In the genomic region with DNA sequence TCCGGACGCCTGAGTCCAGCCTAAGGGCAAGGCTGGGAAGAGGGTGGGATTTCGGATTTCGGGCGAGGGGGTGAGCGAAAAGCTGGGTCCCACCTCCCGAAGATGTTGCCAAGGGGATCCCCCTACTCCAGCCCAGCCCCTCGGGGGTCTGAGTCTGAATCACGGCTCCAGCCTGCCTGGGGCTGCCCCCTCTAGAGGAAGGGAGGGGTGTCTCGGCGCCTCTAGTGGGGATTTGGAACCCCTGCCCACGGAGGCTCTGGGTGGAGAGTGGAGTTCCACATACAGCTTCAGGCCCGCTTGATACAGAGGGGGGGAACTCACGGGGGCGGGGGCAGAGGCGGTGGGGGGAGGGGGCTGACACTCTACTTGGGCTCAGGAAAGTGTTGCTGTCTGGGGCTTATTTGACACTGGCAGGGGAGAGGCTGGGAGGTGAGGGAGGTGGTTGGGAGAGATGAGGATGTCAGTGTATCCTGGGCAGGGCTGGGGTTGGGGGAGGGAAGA, we compare ENCODE assay signal across 8 cellular contexts. TPM values are rescaled to one million over a fixed set of nuclear protein-coding genes. Genes with fewer than 3 reads are reported as not detected.
DNase-seq lines count a peak whose midpoint lies in the region; ATAC-seq and TF ChIP-seq lines count a peak whose summit lies in the region.

No MANE protein-coding gene starts in this region.

- 3 to 12% (median 4%) methylated on average over 6 to 16 of the region's 16 CpGs for WGBS in heart left ventricle, 4 donors
- 0 to 1% (median 0%) methylated on average over 9 to 16 of the region's 16 CpGs for WGBS in ovary, 3 donors

- TF ChIP-seq POLR2A in heart left ventricle (IDR thresholded peaks at IDR 0.05), result no peak
- no peak for TF ChIP-seq POLR2A in ovary (IDR thresholded peaks at IDR 0.05)

- H3K36me3 Mint-ChIP-seq in CD14-positive monocyte, result peaks cover 0 to 4% of the 10 kb centered on the region in 2 donors
- H3K36me3 Mint-ChIP-seq in activated naive CD4-positive, alpha-beta T cell treated with anti-CD3 and anti-CD28 coated beads, Interleukin-2, amount 50 U/mL, for 72 hours, result no peaks in the 10 kb centered on the region

- intact Hi-C loops in CD14-positive monocyte (cut with micrococcal nuclease), result loop anchor here in 1 of 2 donors (10.0 kb wide), 1 partner anchor 131 kb away; a partner anchor contains a TSS
- intact Hi-C loops in heart left ventricle (cut with DNase I), result loop anchor here in 7 of 10 donors (2.0 to 10.0 kb wide), 7 partner anchors 33 to 131 kb away; a partner anchor contains a TSS
- intact Hi-C loops in ovary (cut with DNase I), result loop anchor here in 1 of 4 donors (5.0 to 10.0 kb wide), 3 partner anchors 93 to 1861 kb away; no protein-coding TSS in a partner anchor

- DNase-seq in CD14-positive monocyte (ENCODE audit: low spot score) (no peak), SK-N-MC (ENCODE audit: low read depth, low spot score) (no peak), heart left ventricle (peak in 2 of 5 donors; percentile 28 to 40), ovary (peak; percentile 59 to 68 (median 63)), A172 (ENCODE audit: low spot score) (no peak)
- no peak for DNase-seq in activated naive CD4-positive, alpha-beta T cell treated with anti-CD3 and anti-CD28 coated beads, Interleukin-2, amount 50 U/mL, for 72 hours (ENCODE audit: low spot score in 2 of 2)

- peak overlapping the region; percentile 70 to 71 for H3K4me3 Mint-ChIP-seq in CD14-positive monocyte

- H3K27me3 Mint-ChIP-seq in CD14-positive monocyte (ENCODE audit: low read depth in 3 of 3), result peaks cover 42 to 69% (median 51%) of the 10 kb centered on the region in 3 donors

- H3K9me3 ChIP-seq in SK-N-MC (ENCODE audit: low read depth, low read length), result no peaks in the 10 kb centered on the region
- no peaks in the 10 kb centered on the region for H3K9me3 ChIP-seq in heart left ventricle
- H3K9me3 ChIP-seq in ovary, result no peaks in the 10 kb centered on the region

- peaks cover 0 to 16% (median 0%) of the 10 kb centered on the region in 9 donors for H3K27me3 ChIP-seq in heart left ventricle
- H3K27me3 ChIP-seq in ovary, result no peaks in the 10 kb centered on the region

- TF ChIP-seq CTCF in CD14-positive monocyte (IDR thresholded peaks at IDR 0.05) (no peak), heart left ventricle (IDR thresholded peaks at IDR 0.05) (peak in 6 of 12 donors; percentile 7 to 29 (median 17)), ovary (IDR thresholded peaks at IDR 0.05) (no peak)

- ATAC-seq in heart left ventricle (peak in 2 of 4 donors; percentile 21 to 37), HG02798 (IDR thresholded peaks at IDR 0.05; ENCODE audit: poor library complexity, unreplicated experiment) (no peak), HG03108 (IDR thresholded peaks at IDR 0.05; ENCODE audit: unreplicated experiment) (no peak)
- no peak for ATAC-seq in activated naive CD4-positive, alpha-beta T cell treated with anti-CD3 and anti-CD28 coated beads, Interleukin-2, amount 50 U/mL, for 72 hours

- peaks cover 0 to 10% (median 2%) of the 10 kb centered on the region in 7 donors for H3K9me3 Mint-ChIP-seq in CD14-positive monocyte
- H3K9me3 Mint-ChIP-seq in activated naive CD4-positive, alpha-beta T cell treated with anti-CD3 and anti-CD28 coated beads, Interleukin-2, amount 50 U/mL, for 72 hours, result no peaks in the 10 kb centered on the region

- H3K36me3 ChIP-seq in SK-N-MC (ENCODE audit: insufficient read depth, low read length), result no peaks in the 10 kb centered on the region
- no peaks in the 10 kb centered on the region for H3K36me3 ChIP-seq in heart left ventricle
- no peaks in the 10 kb centered on the region for H3K36me3 ChIP-seq in ovary

- H3K9ac ChIP-seq in SK-N-MC (ENCODE audit: insufficient read length), result peak overlapping the region; percentile 96

- no peak overlapping the region for H3K27ac Mint-ChIP-seq in CD14-positive monocyte
- H3K27ac Mint-ChIP-seq in activated naive CD4-positive, alpha-beta T cell treated with anti-CD3 and anti-CD28 coated beads, Interleukin-2, amount 50 U/mL, for 72 hours, result no peak overlapping the region

- peaks cover 16% of the 10 kb centered on the region for H3K4me1 Mint-ChIP-seq in CD14-positive monocyte

- H3K4me3 ChIP-seq in SK-N-MC (peak overlapping the region; percentile 94), heart left ventricle (peak overlapping the region; percentile 32 to 98 (median 84)), ovary (peak overlapping the region; percentile 97)

- no peak for TF ChIP-seq EP300 in ovary (IDR thresholded peaks at IDR 0.05)

- H3K27ac ChIP-seq in SK-N-MC (no peak overlapping the region), heart left ventricle (peak overlapping the region; percentile 66 to 95 (median 88)), ovary (peak overlapping the region; percentile 95 to 97)

- peaks cover 0 to 42% (median 12%) of the 10 kb centered on the region in 12 donors for H3K4me1 ChIP-seq in heart left ventricle
- H3K4me1 ChIP-seq in ovary (ENCODE audit: insufficient read depth), result peaks cover 24% of the 10 kb centered on the region

RNA-seq across cellular contexts. Expression of gene KIRREL1, which starts 0.7 kb away (rescaled TPM):
- not detected for polyA plus RNA-seq in CD14-positive monocyte
- 10 to 100 TPM in 4 of 9 donors, 1 to 10 TPM in 5; 6.1 to 22.7 (median 8.2) TPM for total RNA-seq in heart left ventricle
- polyA plus RNA-seq in heart left ventricle, result 1 to 10 TPM; 3.2 to 8.4 TPM
- total RNA-seq in ovary, result 10 to 100 TPM; 29.9 to 90.0 (median 71.2) TPM
- polyA plus RNA-seq in ovary, result 10 to 100 TPM; 36.1 to 45.5 TPM
- total RNA-seq in activated naive CD4-positive, alpha-beta T cell treated with anti-CD3 and anti-CD28 coated beads, Interleukin-2, amount 50 U/mL, for 72 hours, result under 1 TPM in 1 of 2 donors, not detected in 1; 0.08 TPM
- 145 and 179 TPM in 2 replicates for total RNA-seq in A172 (2014; rRNA removed; shearing (Covaris generic))

Comparison
In these comparisons a context has a peak if more than half of its experiments do, and no peak if none do; other contexts are left out.
1. DNase-seq: peak in ovary (5 of 5); none in CD14-positive monocyte (single experiment), SK-N-MC (single experiment), activated naive CD4-positive, alpha-beta T cell treated with anti-CD3 and anti-CD28 coated beads, Interleukin-2, amount 50 U/mL, for 72 hours (0 of 2) and A172 (single experiment).
2. RNA of gene KIRREL1, which starts 0.7 kb away (total RNA-seq): 145 to 179 TPM in A172, 29.9 to 90.0 TPM in ovary and 6.1 to 22.7 TPM in heart left ventricle; 0.08 TPM in activated naive CD4-positive, alpha-beta T cell treated with anti-CD3 and anti-CD28 coated beads, Interleukin-2, amount 50 U/mL, for 72 hours; every median in the first group is over 4 times any median in the second.
3. Peak in every context shown above with its lines, with median percentiles within 50 percentile points of each other: H3K4me3 ChIP-seq.